Comparison of ENCODE assay signal across 1 cellular context in the genomic region with DNA sequence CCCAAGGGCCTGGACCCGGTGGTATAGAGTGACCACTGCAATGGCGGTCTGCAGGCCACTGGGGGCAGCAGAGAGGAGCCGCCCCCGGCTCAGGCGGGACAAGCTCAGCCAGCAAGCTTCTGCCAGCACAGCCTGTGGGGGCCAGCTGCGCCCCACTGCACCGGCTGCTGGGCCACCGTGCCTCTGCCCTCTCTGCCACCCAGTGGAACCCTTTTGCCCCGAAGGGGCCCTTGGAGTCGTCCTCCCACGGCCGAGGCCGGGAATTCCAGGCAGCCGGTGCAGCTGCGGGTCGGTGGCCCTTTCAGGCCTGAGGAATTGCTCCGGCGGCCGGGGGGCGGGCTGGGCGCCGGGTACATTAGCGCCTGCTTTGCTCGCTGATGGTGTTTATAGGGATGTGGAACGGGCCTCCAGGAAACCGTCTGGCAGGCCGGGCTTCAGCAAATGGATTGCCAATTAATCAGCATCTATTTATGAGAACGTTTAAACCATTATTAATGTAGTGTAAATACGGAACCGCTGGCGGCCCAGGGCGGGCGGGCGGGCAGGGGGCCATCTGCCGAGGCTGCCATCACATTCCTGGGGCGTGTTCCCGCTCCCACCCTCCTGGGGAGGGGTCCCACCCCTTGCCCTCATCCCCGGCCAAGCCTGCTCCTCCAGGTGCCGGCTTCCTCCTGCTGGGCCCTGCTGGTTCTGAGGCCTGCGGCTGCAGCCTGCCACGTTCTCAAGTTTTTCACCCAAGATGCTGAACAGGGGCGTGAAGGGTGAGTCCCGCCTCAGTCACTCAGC.
TF ChIP-seq lines count a peak whose summit lies in the region.

No MANE protein-coding gene starts in this region.

TF ChIP-seq in H1, 55 proteins besides CTCF, POLR2A, EP300 and RAD21 (continued from another document):
- TF ChIP-seq CHD1 (IDR thresholded peaks at IDR 0.05; ENCODE audit: low read depth, low read length) (no peak), SP1 (IDR thresholded peaks at IDR 0.05; ENCODE audit: low read depth, low read length) (no peak), BCL11A (IDR thresholded peaks at IDR 0.05; ENCODE audit: low read depth in 2 of 2, low read length in 2 of 2) (no peak), RFX5 (IDR thresholded peaks at IDR 0.05; ENCODE audit: borderline replicate concordance, low read depth, low read length) (no peak), CREB1 (IDR thresholded peaks at IDR 0.05) (no peak), GABPA (IDR thresholded peaks at IDR 0.05; ENCODE audit: borderline replicate concordance, insufficient read depth, low read length) (peak; percentile 45; the same call in 1 of the 2 replicates), MAFK (IDR thresholded peaks at IDR 0.05; ENCODE audit: low read depth, low read length) (no peak), GTF2F1 (IDR thresholded peaks at IDR 0.05; ENCODE audit: borderline replicate concordance, low read depth, low read length) (no peak), YY1 (IDR thresholded peaks at IDR 0.05; ENCODE audit: low read depth, low read length) (peak; percentile 47; the same call in 1 of the 2 replicates), BRCA1 (IDR thresholded peaks at IDR 0.05; ENCODE audit: low read depth, low read length) (no peak)
- TF ChIP-seq, protein P1, sequence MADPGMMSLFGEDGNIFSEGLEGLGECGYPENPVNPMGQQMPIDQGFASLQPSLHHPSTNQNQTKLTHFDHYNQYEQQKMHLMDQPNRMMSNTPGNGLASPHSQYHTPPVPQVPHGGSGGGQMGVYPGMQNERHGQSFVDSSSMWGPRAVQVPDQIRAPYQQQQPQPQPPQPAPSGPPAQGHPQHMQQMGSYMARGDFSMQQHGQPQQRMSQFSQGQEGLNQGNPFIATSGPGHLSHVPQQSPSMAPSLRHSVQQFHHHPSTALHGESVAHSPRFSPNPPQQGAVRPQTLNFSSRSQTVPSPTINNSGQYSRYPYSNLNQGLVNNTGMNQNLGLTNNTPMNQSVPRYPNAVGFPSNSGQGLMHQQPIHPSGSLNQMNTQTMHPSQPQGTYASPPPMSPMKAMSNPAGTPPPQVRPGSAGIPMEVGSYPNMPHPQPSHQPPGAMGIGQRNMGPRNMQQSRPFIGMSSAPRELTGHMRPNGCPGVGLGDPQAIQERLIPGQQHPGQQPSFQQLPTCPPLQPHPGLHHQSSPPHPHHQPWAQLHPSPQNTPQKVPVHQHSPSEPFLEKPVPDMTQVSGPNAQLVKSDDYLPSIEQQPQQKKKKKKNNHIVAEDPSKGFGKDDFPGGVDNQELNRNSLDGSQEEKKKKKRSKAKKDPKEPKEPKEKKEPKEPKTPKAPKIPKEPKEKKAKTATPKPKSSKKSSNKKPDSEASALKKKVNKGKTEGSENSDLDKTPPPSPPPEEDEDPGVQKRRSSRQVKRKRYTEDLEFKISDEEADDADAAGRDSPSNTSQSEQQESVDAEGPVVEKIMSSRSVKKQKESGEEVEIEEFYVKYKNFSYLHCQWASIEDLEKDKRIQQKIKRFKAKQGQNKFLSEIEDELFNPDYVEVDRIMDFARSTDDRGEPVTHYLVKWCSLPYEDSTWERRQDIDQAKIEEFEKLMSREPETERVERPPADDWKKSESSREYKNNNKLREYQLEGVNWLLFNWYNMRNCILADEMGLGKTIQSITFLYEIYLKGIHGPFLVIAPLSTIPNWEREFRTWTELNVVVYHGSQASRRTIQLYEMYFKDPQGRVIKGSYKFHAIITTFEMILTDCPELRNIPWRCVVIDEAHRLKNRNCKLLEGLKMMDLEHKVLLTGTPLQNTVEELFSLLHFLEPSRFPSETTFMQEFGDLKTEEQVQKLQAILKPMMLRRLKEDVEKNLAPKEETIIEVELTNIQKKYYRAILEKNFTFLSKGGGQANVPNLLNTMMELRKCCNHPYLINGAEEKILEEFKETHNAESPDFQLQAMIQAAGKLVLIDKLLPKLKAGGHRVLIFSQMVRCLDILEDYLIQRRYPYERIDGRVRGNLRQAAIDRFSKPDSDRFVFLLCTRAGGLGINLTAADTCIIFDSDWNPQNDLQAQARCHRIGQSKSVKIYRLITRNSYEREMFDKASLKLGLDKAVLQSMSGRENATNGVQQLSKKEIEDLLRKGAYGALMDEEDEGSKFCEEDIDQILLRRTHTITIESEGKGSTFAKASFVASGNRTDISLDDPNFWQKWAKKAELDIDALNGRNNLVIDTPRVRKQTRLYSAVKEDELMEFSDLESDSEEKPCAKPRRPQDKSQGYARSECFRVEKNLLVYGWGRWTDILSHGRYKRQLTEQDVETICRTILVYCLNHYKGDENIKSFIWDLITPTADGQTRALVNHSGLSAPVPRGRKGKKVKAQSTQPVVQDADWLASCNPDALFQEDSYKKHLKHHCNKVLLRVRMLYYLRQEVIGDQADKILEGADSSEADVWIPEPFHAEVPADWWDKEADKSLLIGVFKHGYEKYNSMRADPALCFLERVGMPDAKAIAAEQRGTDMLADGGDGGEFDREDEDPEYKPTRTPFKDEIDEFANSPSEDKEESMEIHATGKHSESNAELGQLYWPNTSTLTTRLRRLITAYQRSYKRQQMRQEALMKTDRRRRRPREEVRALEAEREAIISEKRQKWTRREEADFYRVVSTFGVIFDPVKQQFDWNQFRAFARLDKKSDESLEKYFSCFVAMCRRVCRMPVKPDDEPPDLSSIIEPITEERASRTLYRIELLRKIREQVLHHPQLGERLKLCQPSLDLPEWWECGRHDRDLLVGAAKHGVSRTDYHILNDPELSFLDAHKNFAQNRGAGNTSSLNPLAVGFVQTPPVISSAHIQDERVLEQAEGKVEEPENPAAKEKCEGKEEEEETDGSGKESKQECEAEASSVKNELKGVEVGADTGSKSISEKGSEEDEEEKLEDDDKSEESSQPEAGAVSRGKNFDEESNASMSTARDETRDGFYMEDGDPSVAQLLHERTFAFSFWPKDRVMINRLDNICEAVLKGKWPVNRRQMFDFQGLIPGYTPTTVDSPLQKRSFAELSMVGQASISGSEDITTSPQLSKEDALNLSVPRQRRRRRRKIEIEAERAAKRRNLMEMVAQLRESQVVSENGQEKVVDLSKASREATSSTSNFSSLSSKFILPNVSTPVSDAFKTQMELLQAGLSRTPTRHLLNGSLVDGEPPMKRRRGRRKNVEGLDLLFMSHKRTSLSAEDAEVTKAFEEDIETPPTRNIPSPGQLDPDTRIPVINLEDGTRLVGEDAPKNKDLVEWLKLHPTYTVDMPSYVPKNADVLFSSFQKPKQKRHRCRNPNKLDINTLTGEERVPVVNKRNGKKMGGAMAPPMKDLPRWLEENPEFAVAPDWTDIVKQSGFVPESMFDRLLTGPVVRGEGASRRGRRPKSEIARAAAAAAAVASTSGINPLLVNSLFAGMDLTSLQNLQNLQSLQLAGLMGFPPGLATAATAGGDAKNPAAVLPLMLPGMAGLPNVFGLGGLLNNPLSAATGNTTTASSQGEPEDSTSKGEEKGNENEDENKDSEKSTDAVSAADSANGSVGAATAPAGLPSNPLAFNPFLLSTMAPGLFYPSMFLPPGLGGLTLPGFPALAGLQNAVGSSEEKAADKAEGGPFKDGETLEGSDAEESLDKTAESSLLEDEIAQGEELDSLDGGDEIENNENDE (IDR thresholded peaks at IDR 0.05; ENCODE audit: insufficient replicate concordance, low read length) = no peak
- TF ChIP-seq, protein P2, sequence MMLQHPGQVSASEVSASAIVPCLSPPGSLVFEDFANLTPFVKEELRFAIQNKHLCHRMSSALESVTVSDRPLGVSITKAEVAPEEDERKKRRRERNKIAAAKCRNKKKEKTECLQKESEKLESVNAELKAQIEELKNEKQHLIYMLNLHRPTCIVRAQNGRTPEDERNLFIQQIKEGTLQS (IDR thresholded peaks at IDR 0.05; ENCODE audit: insufficient read depth, low read depth, low read length) = no peak
TF ChIP-seq in H1: peak in this region for 4.
